Comparison of ENCODE assay signal across 3 cellular contexts in the genomic region with DNA sequence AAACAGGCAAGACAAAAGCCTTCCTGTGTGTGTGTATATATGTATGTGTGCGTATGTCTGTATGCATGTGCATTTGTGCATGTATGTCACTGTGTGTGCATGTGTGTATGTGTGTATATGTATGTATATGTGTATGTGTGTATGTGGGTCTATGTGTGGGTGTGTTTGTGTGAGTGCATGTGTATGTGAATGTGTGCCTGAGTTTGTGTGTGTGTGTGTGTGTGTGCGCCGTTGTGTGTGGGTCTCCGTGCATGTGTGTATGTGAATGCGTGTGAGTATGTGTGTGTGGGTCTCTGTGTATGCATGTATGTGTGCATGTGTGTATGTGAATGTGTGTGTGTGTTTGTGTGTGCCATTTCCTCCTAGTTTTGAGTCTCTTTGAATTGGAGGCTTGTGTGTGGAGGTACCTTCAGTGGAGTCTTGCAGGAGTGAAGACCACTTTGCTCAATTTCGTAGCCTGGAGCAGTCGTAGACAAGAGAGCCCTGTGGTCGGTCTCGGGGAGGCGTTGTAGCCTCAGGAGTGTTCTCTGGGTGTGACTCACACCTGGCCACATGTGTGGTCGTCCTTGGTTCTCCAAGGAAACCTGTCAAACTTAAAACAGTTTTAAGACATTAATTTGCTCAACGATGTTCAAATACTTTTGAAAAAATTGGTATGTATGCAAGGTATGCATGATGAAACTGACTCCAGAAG.
TF ChIP-seq lines count a peak whose summit lies in the region.

No MANE protein-coding gene starts in this region.

TF ChIP-seq in GM12891, 5 proteins besides CTCF, POLR2A, EP300 and RAD21:
- TF ChIP-seq POLR2AphosphoS5 (IDR thresholded peaks at IDR 0.05; ENCODE audit: low read depth, low read length), result no peak

TF ChIP-seq in H1, 55 proteins besides CTCF, POLR2A, EP300 and RAD21:
- TF ChIP-seq TAF7 (optimal IDR thresholded peaks at IDR 0.05; ENCODE audit: borderline replicate concordance, low read depth, low read length) (no peak), YY1 (IDR thresholded peaks at IDR 0.05; ENCODE audit: low read depth, low read length) (no peak), SAP30 (IDR thresholded peaks at IDR 0.05; ENCODE audit: insufficient read depth, insufficient replicate concordance, low read length) (no peak)

TF ChIP-seq in HEK293T, 16 proteins besides CTCF, POLR2A, EP300 and RAD21:
- TF ChIP-seq SP1 (IDR thresholded peaks at IDR 0.05), result no peak
- no peak for TF ChIP-seq FOXK2 (IDR thresholded peaks at IDR 0.05)
- TF ChIP-seq ARNT (IDR thresholded peaks at IDR 0.05), result no peak
- TF ChIP-seq TARDBP (IDR thresholded peaks at IDR 0.05), result no peak
- no peak for TF ChIP-seq NFRKB (IDR thresholded peaks at IDR 0.05)
- no peak for TF ChIP-seq CTBP1 (IDR thresholded peaks at IDR 0.05; ENCODE audit: borderline replicate concordance)
- no peak for TF ChIP-seq FOXM1 (IDR thresholded peaks at IDR 0.05; ENCODE audit: borderline replicate concordance)
TF ChIP-seq in HEK293T: peak in this region for 0.
